ENCODE assay signal across 1 cellular context in the genomic region with DNA sequence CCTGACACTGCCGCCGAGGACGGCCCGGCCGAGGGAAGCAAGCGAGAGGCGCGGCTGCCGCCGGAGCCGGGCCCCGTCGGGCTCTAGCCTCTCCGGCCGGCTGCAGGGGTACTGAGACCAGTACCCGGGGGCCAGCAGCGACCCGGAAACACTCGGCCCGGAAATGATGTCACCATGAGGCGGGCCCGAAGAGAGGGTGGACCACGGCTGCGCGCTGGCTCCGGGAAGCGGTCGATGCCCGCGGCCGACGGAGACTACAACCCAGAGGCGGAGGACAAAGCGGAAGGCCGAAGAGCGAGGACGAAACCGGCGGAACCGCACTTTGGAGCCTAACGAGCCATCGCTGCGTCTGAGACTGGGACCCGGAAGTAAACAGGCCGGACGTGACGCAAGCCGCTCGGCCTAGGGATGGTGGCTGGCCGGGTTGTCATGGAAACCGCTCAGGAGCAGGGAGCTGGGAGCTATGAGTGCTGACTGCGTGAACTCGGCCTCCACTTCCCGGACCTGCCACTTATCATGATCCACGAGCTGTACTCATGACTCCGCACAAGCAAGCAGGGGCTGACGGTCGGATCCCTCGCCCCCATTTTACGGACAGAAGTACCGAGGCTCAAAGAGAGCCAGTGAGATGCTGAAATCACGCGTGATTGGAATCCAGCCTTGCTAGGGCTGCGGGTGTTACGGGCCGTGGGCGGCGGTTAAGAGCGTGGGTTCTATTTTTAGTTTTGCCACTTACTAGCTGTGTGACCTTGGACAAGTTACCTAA.
A peak's percentile ranks its signal among the peaks of the same experiment; 100 is the strongest.
TF ChIP-seq lines count a peak whose summit lies in the region.

Gene SPATA2, minus strand, starts transcription at position 150 of the 766 bp plus-strand sequence. CDS start 7,039 bp downstream, outside the sequence.

TF ChIP-seq in HepG2, 621 proteins besides CTCF, POLR2A, EP300 and RAD21 (continued from another document and continues in another):
- TF ChIP-seq BCLAF1 (IDR thresholded peaks at IDR 0.05) = no peak
- peak; percentile 98 for TF ChIP-seq SMAD1 (CRISPR knock-in tag; IDR thresholded peaks at IDR 0.05; ENCODE audit: borderline replicate concordance, low read depth)
- TF ChIP-seq PHF5A (CRISPR knock-in tag; IDR thresholded peaks at IDR 0.05; ENCODE audit: low read depth, unreplicated experiment) = peak; percentile 16
- peak; percentile 66 for TF ChIP-seq ZNF691 (CRISPR knock-in tag; IDR thresholded peaks at IDR 0.05; ENCODE audit: borderline replicate concordance, low read depth)
- 0 out of 2 replicates have a peak, but pooled peaks have one; percentile 16 for TF ChIP-seq ATAD3A (CRISPR knock-in tag; IDR thresholded peaks at IDR 0.05)
- no peak; the same call in 1 of the 2 replicates for TF ChIP-seq ZKSCAN8 (CRISPR knock-in tag; IDR thresholded peaks at IDR 0.05; ENCODE audit: borderline replicate concordance)
- peak; percentile 78 for TF ChIP-seq GABPA (IDR thresholded peaks at IDR 0.05; ENCODE audit: low read depth, low read length)
- peak; percentile 97 for TF ChIP-seq GABPA (CRISPR knock-in tag; IDR thresholded peaks at IDR 0.05; ENCODE audit: low read depth)
- TF ChIP-seq MAFF (IDR thresholded peaks at IDR 0.05; ENCODE audit: low read depth, low read length) = peak; percentile 85
- TF ChIP-seq TAF1 (CRISPR knock-in tag; IDR thresholded peaks at IDR 0.05) = peak; percentile 92
- TF ChIP-seq ZZZ3 (CRISPR knock-in tag; IDR thresholded peaks at IDR 0.05; ENCODE audit: borderline replicate concordance) = peak; percentile 56; the same call in 1 of the 2 replicates
- TF ChIP-seq, protein P1, sequence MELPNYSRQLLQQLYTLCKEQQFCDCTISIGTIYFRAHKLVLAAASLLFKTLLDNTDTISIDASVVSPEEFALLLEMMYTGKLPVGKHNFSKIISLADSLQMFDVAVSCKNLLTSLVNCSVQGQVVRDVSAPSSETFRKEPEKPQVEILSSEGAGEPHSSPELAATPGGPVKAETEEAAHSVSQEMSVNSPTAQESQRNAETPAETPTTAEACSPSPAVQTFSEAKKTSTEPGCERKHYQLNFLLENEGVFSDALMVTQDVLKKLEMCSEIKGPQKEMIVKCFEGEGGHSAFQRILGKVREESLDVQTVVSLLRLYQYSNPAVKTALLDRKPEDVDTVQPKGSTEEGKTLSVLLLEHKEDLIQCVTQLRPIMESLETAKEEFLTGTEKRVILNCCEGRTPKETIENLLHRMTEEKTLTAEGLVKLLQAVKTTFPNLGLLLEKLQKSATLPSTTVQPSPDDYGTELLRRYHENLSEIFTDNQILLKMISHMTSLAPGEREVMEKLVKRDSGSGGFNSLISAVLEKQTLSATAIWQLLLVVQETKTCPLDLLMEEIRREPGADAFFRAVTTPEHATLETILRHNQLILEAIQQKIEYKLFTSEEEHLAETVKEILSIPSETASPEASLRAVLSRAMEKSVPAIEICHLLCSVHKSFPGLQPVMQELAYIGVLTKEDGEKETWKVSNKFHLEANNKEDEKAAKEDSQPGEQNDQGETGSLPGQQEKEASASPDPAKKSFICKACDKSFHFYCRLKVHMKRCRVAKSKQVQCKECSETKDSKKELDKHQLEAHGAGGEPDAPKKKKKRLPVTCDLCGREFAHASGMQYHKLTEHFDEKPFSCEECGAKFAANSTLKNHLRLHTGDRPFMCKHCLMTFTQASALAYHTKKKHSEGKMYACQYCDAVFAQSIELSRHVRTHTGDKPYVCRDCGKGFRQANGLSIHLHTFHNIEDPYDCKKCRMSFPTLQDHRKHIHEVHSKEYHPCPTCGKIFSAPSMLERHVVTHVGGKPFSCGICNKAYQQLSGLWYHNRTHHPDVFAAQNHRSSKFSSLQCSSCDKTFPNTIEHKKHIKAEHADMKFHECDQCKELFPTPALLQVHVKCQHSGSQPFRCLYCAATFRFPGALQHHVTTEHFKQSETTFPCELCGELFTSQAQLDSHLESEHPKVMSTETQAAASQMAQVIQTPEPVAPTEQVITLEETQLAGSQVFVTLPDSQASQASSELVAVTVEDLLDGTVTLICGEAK (IDR thresholded peaks at IDR 0.05) = peak; percentile 99
- TF ChIP-seq, protein P1 (CRISPR knock-in tag; IDR thresholded peaks at IDR 0.05) = peak; percentile 79
- TF ChIP-seq ZHX2 (IDR thresholded peaks at IDR 0.05; ENCODE audit: low read depth) = peak; percentile 97
- no peak for TF ChIP-seq ZHX2 (CRISPR knock-in tag; IDR thresholded peaks at IDR 0.05; ENCODE audit: borderline replicate concordance)
- TF ChIP-seq, protein P2, sequence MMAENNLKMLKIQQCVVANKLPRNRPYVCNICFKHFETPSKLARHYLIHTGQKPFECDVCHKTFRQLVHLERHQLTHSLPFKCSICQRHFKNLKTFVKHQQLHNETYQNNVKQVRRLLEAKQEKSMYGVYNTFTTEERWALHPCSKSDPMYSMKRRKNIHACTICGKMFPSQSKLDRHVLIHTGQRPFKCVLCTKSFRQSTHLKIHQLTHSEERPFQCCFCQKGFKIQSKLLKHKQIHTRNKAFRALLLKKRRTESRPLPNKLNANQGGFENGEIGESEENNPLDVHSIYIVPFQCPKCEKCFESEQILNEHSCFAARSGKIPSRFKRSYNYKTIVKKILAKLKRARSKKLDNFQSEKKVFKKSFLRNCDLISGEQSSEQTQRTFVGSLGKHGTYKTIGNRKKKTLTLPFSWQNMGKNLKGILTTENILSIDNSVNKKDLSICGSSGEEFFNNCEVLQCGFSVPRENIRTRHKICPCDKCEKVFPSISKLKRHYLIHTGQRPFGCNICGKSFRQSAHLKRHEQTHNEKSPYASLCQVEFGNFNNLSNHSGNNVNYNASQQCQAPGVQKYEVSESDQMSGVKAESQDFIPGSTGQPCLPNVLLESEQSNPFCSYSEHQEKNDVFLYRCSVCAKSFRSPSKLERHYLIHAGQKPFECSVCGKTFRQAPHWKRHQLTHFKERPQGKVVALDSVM (CRISPR knock-in tag; IDR thresholded peaks at IDR 0.05) = no peak; the same call in 1 of the 2 replicates
- peak; percentile 71; the same call in 1 of the 2 replicates for TF ChIP-seq ZNF704 (CRISPR knock-in tag; IDR thresholded peaks at IDR 0.05; ENCODE audit: borderline replicate concordance)
- TF ChIP-seq ZFP82 (CRISPR knock-in tag; IDR thresholded peaks at IDR 0.05; ENCODE audit: borderline replicate concordance) = 0 out of 2 replicates have a peak, but pooled peaks have one; percentile 82
- TF ChIP-seq ARID2 (CRISPR knock-in tag; IDR thresholded peaks at IDR 0.05; ENCODE audit: borderline replicate concordance) = peak; percentile 97
- peak; percentile 85; the same call in 1 of the 2 replicates for TF ChIP-seq ATF3 (CRISPR knock-in tag; IDR thresholded peaks at IDR 0.05)
- peak; percentile 79 for TF ChIP-seq ZBTB21 (CRISPR knock-in tag; IDR thresholded peaks at IDR 0.05)
- TF ChIP-seq DPF2 (CRISPR knock-in tag; IDR thresholded peaks at IDR 0.05; ENCODE audit: borderline replicate concordance, low read depth) = peak; percentile 82
- peak; percentile 86; the same call in 1 of the 2 replicates for TF ChIP-seq ZFP90 (CRISPR knock-in tag; IDR thresholded peaks at IDR 0.05; ENCODE audit: borderline replicate concordance)
